In genomic region chr4:4753643-4754042, GRCh38 we compare ENCODE assay signal across 30 cellular contexts.
"Had no signal": no experiment of that assay in that cellular context is flagged by ENCODE, and none has a peak within 500 bp of the region (broad histone marks: within the 10 kb centered on the region; RNA-seq: fewer than 3 reads in every experiment).

No MANE protein-coding gene starts in this region.

- H3K4me2 ChIP-seq: SK-N-SH had no signal

- H3K9me2 ChIP-seq: SK-N-SH had no signal

- H3K4me1 Mint-ChIP-seq: activated CD4-positive, alpha-beta T cell treated with anti-CD3 and anti-CD28 coated beads for 36 hours; activated CD4-positive, alpha-beta T cell treated with anti-CD3 and anti-CD28 coated beads, Interleukin-2, amount 10 ng/mL, durations not matched to agents 7 days and 5 days; activated naive CD4-positive, alpha-beta T cell treated with anti-CD3 and anti-CD28 coated beads, Interleukin-2, amount 10 ng/mL, durations not matched to agents 7 days and 5 days; activated naive CD8-positive, alpha-beta T cell treated with anti-CD3 and anti-CD28 coated beads, Interleukin-2, amount 50 U/mL, for 24 hours had no signal

- H3K9ac ChIP-seq: SK-N-SH had no signal

- H3K9me3 Mint-ChIP-seq: activated CD4-positive, alpha-beta T cell treated with anti-CD3 and anti-CD28 coated beads, Interleukin-2, amount 10 ng/mL, durations not matched to agents 7 days and 5 days; activated naive CD4-positive, alpha-beta T cell treated with anti-CD3 and anti-CD28 coated beads, Interleukin-2, amount 10 ng/mL, durations not matched to agents 7 days and 5 days; activated naive CD8-positive, alpha-beta T cell treated with anti-CD3 and anti-CD28 coated beads, Interleukin-2, amount 50 U/mL, for 24 hours; T-helper 1 cell treated with Interleukin-12 subunit alpha and Interleukin-12 subunit beta and Interleukin-4 antibody, amounts not matched to agents 30 μg/mL and 1 μg/mL, for 36 hours; T-helper 2 cell treated with Interferon-gamma antibody and Interleukin-4, amounts not matched to agents 5 μg/mL and 100 μg/mL, for 36 hours had no signal

- H3K27ac Mint-ChIP-seq: activated CD4-positive, alpha-beta T cell treated with anti-CD3 and anti-CD28 coated beads for 36 hours; activated CD4-positive, alpha-beta T cell treated with anti-CD3 and anti-CD28 coated beads, Interleukin-2, amount 10 ng/mL, durations not matched to agents 7 days and 5 days; activated naive CD4-positive, alpha-beta T cell treated with anti-CD3 and anti-CD28 coated beads, Interleukin-2, amount 10 ng/mL, durations not matched to agents 7 days and 5 days; activated naive CD8-positive, alpha-beta T cell; activated naive CD8-positive, alpha-beta T cell treated with anti-CD3 and anti-CD28 coated beads, Interleukin-2, amount 50 U/mL, for 24 hours; T-helper 1 cell treated with Interleukin-12 subunit alpha and Interleukin-12 subunit beta and Interleukin-4 antibody, amounts not matched to agents 30 μg/mL and 1 μg/mL, for 36 hours; T-helper 2 cell treated with Interferon-gamma antibody and Interleukin-4, amounts not matched to agents 5 μg/mL and 100 μg/mL, for 36 hours; WTC11 had no signal

- H3K36me3 ChIP-seq: MG63, Peyer's patch, SJSA1 had no signal

- H3K36me3 Mint-ChIP-seq: activated naive CD4-positive, alpha-beta T cell treated with anti-CD3 and anti-CD28 coated beads, Interleukin-2, amount 10 ng/mL, durations not matched to agents 7 days and 5 days; activated naive CD8-positive, alpha-beta T cell; brain; WTC11 had no signal

- DNase-seq: activated CD4-positive, alpha-beta T cell treated with anti-CD3 and anti-CD28 coated beads for 36 hours; activated CD4-positive, alpha-beta T cell treated with anti-CD3 and anti-CD28 coated beads, Interleukin-2, amount 10 ng/mL, durations not matched to agents 7 days and 5 days; activated CD4-positive, alpha-beta T cell treated with anti-CD3 and anti-CD28 coated beads, Interleukin-2, amount 50 U/mL, for 48 hours; activated CD8-positive, alpha-beta memory T cell treated with anti-CD3 and anti-CD28 coated beads, Interleukin-2, amount 50 U/mL, for 48 hours; activated effector memory CD4-positive, alpha-beta T cell treated with Interleukin-2 at 50 U/mL for 16 hours; activated naive CD4-positive, alpha-beta T cell treated with anti-CD3 and anti-CD28 coated beads, Interleukin-2, amount 10 ng/mL, durations not matched to agents 7 days and 5 days; activated naive CD8-positive, alpha-beta T cell treated with anti-CD3 and anti-CD28 coated beads, Interleukin-2, amount 50 U/mL, for 24 hours; activated T-cell treated with anti-CD3 and anti-CD28 coated beads, Interleukin-2, amount 50 U/mL, for 48 hours; anterior cingulate cortex; caudate nucleus; Kasumi-1; KG1; MG63; NCI-H1092; NCI-H1436 treated with DMSO at 0.1 percent for 48 hours; NCI-H1694 treated with DMSO at 0.1 percent for 48 hours; NCI-H2029; NCI-H345; NCI-H524 treated with DMSO at 0.1 percent for 48 hours; Peyer's patch; RPMI8226; SHP77 treated with DMSO at 0.1 percent for 48 hours; SK-N-SH had no signal

- H3K4me3 ChIP-seq: MG63, Peyer's patch, SJSA1 had no signal

- H3K27ac ChIP-seq: Peyer's patch, SJSA1 had no signal

- H3K4me3 Mint-ChIP-seq: activated CD4-positive, alpha-beta T cell treated with anti-CD3 and anti-CD28 coated beads for 36 hours; activated CD4-positive, alpha-beta T cell treated with anti-CD3 and anti-CD28 coated beads, Interleukin-2, amount 10 ng/mL, durations not matched to agents 7 days and 5 days; activated naive CD4-positive, alpha-beta T cell treated with anti-CD3 and anti-CD28 coated beads, Interleukin-2, amount 10 ng/mL, durations not matched to agents 7 days and 5 days; activated naive CD8-positive, alpha-beta T cell; activated naive CD8-positive, alpha-beta T cell treated with anti-CD3 and anti-CD28 coated beads, Interleukin-2, amount 50 U/mL, for 24 hours; brain; T-helper 1 cell treated with Interleukin-12 subunit alpha and Interleukin-12 subunit beta and Interleukin-4 antibody, amounts not matched to agents 30 μg/mL and 1 μg/mL, for 36 hours; T-helper 2 cell treated with Interferon-gamma antibody and Interleukin-4, amounts not matched to agents 5 μg/mL and 100 μg/mL, for 36 hours; WTC11 had no signal

- H3K9me3 ChIP-seq: MG63, Peyer's patch, SJSA1, SK-N-SH had no signal

- H3K27me3 ChIP-seq: MG63, Peyer's patch, SJSA1 had no signal

- ATAC-seq: activated CD4-positive, alpha-beta T cell treated with anti-CD3 and anti-CD28 coated beads for 36 hours; activated CD4-positive, CD25-positive, alpha-beta regulatory T cell treated with anti-CD3 and anti-CD28 coated beads, Interleukin-2, amount 50 U/mL, for 24 hours; activated naive CD8-positive, alpha-beta T cell treated with anti-CD3 and anti-CD28 coated beads, Interleukin-2, amount 50 U/mL, for 24 hours; WTC11 had no signal

- H3K4me1 ChIP-seq: Peyer's patch, SJSA1 had no signal

- H3K27me3 Mint-ChIP-seq: activated naive CD8-positive, alpha-beta T cell had no signal
